ENCODE assay signal across 27 cellular contexts in genomic region chr14:85475113-85475512, GRCh38. TPM values are rescaled to one million over a fixed set of nuclear protein-coding genes. Genes with fewer than 3 reads are reported as not detected.
A peak's percentile ranks its signal among the peaks of the same experiment; 100 is the strongest.
DNase-seq lines count a peak whose midpoint lies in the region; ATAC-seq, FAIRE-seq and TF ChIP-seq lines count a peak whose summit lies in the region.
"Had no signal": no experiment of that assay in that cellular context is flagged by ENCODE, and none has a peak within 500 bp of the region (broad histone marks: within the 10 kb centered on the region; RNA-seq: fewer than 3 reads in every experiment).

No MANE protein-coding gene starts in this region.

- ATAC-seq in right lobe of liver (peak; percentile 35 to 74 (median 66)), HepG2 (no peak)
- ATAC-seq in natural killer cell treated with Interleukin-12 subunit alpha and Interleukin-12 subunit beta and Interleukin-15 and Interleukin-18, amount 100 ng/mL, for 72 hours = no peak
- ATAC-seq: A549, GM12878 had no signal

- no peaks in the 10 kb centered on the region for H3K4me1 Mint-ChIP-seq in activated naive CD8-positive, alpha-beta T cell treated with anti-CD3 and anti-CD28 coated beads for 36 hours
- H3K4me1 Mint-ChIP-seq in natural killer cell treated with Interleukin-12 subunit alpha and Interleukin-12 subunit beta and Interleukin-15 and Interleukin-18, amount 100 ng/mL, for 72 hours (ENCODE audit: low read depth in 2 of 2) = no peaks in the 10 kb centered on the region
- H3K4me1 Mint-ChIP-seq: activated CD4-positive, alpha-beta T cell treated with anti-CD3 and anti-CD28 coated beads, Interleukin-2, amount 10 ng/mL, durations not matched to agents 7 days and 5 days; activated naive CD4-positive, alpha-beta T cell treated with anti-CD3 and anti-CD28 coated beads, Interleukin-2, amount 10 ng/mL, durations not matched to agents 7 days and 5 days had no signal

- H3K9me3 ChIP-seq in right lobe of liver (no peaks in the 10 kb centered on the region), HepG2 (ENCODE audit: low read length) (peaks cover 42% of the 10 kb centered on the region), WERI-Rb-1 (ENCODE audit: severe bottlenecking) (no peaks in the 10 kb centered on the region)
- H3K9me3 ChIP-seq: A549; BLaER1 treated with 17β-estradiol and CSF1 and Interleukin-3, amounts not matched to agents 10 nM and 100 nM; HAP-1; upper lobe of right lung had no signal

- intact Hi-C loops in right lobe of liver (cut with DNase I) (no loop called here), HepG2 (cut with micrococcal nuclease; ENCODE audit: unreplicated experiment) (no loop called here)

- H3K27ac Mint-ChIP-seq in activated naive CD8-positive, alpha-beta T cell treated with anti-CD3 and anti-CD28 coated beads for 36 hours = no peak overlapping the region
- no peak overlapping the region for H3K27ac Mint-ChIP-seq in natural killer cell treated with Interleukin-12 subunit alpha and Interleukin-12 subunit beta and Interleukin-15 and Interleukin-18, amount 100 ng/mL, for 72 hours
- H3K27ac Mint-ChIP-seq: activated CD4-positive, alpha-beta T cell treated with anti-CD3 and anti-CD28 coated beads, Interleukin-2, amount 10 ng/mL, durations not matched to agents 7 days and 5 days; activated naive CD4-positive, alpha-beta T cell treated with anti-CD3 and anti-CD28 coated beads, Interleukin-2, amount 10 ng/mL, durations not matched to agents 7 days and 5 days had no signal

- TF ChIP-seq EP300 in HepG2 (IDR thresholded peaks at IDR 0.05; ENCODE audit: low read depth in 2 of 2, low read length in 2 of 2) (no peak), HepG2 (CRISPR knock-in tag; IDR thresholded peaks at IDR 0.05; ENCODE audit: borderline replicate concordance) (no peak)

- H3K4me3 ChIP-seq in right lobe of liver (no peak overlapping the region), HepG2 (replicated peaks in 1 of 3; ENCODE audit: insufficient read depth in 1 of 3, low read depth in 2 of 3, low read length in 3 of 3) (no peak overlapping the region), fibroblast of pulmonary artery (replicated peaks; ENCODE audit: low read depth, low read length) (no peak overlapping the region), WERI-Rb-1 (ENCODE audit: low read depth, low read length) (no peak overlapping the region)
- H3K4me3 ChIP-seq: A549; BLaER1 treated with 17β-estradiol and CSF1 and Interleukin-3, amounts not matched to agents 10 nM and 100 nM; GM12878; HAP-1; upper lobe of right lung had no signal

- H3K36me3 ChIP-seq in right lobe of liver = no peaks in the 10 kb centered on the region
- no peaks in the 10 kb centered on the region for H3K36me3 ChIP-seq in HepG2 (replicated peaks in 1 of 2; ENCODE audit: control insufficient read depth in 1 of 2, insufficient read depth in 2 of 2, low read length in 2 of 2)
- no peaks in the 10 kb centered on the region for H3K36me3 ChIP-seq in WERI-Rb-1
- H3K36me3 ChIP-seq: BLaER1 treated with 17β-estradiol and CSF1 and Interleukin-3, amounts not matched to agents 10 nM and 100 nM; HAP-1; upper lobe of right lung had no signal

- H3K36me3 Mint-ChIP-seq in activated naive CD8-positive, alpha-beta T cell treated with anti-CD3 and anti-CD28 coated beads for 36 hours = no peaks in the 10 kb centered on the region
- no peaks in the 10 kb centered on the region for H3K36me3 Mint-ChIP-seq in natural killer cell treated with Interleukin-12 subunit alpha and Interleukin-12 subunit beta and Interleukin-15 and Interleukin-18, amount 100 ng/mL, for 72 hours
- H3K36me3 Mint-ChIP-seq: activated naive CD4-positive, alpha-beta T cell treated with anti-CD3 and anti-CD28 coated beads, Interleukin-2, amount 10 ng/mL, durations not matched to agents 7 days and 5 days had no signal

- CTCF ChIA-PET in HepG2 (lab: Yijun Ruan, JAX; ENCODE audit: low intra/inter-chr PET ratio, low total read pairs) = no interaction called here

- no peak overlapping the region for H3K4me2 ChIP-seq in HepG2 (ENCODE audit: low read depth, low read length)
- H3K4me2 ChIP-seq: A549; BLaER1 treated with 17β-estradiol and CSF1 and Interleukin-3, amounts not matched to agents 10 nM and 100 nM had no signal

- no peak overlapping the region for H2AFZ ChIP-seq in HepG2 (ENCODE audit: low read length)

- no peak for TF ChIP-seq CTCF in right lobe of liver (IDR thresholded peaks at IDR 0.05)
- no peak for TF ChIP-seq CTCF in HepG2 (CRISPR knock-in tag; IDR thresholded peaks at IDR 0.05)
- TF ChIP-seq CTCF in fibroblast of pulmonary artery (IDR thresholded peaks at IDR 0.05; ENCODE audit: low read length, missing control alignments) = no peak
- TF ChIP-seq CTCF in WERI-Rb-1 (IDR thresholded peaks at IDR 0.05; ENCODE audit: low read depth, low read length) = no peak

- TF ChIP-seq POLR2A in right lobe of liver (IDR thresholded peaks at IDR 0.05) = no peak
- no peak for TF ChIP-seq POLR2A in HepG2 (IDR thresholded peaks at IDR 0.05; ENCODE audit: insufficient read depth in 1 of 2, low read depth in 2 of 2, low read length in 2 of 2)

- H3K4me3 Mint-ChIP-seq in activated naive CD8-positive, alpha-beta T cell treated with anti-CD3 and anti-CD28 coated beads for 36 hours = no peak overlapping the region
- no peak overlapping the region for H3K4me3 Mint-ChIP-seq in natural killer cell treated with Interleukin-12 subunit alpha and Interleukin-12 subunit beta and Interleukin-15 and Interleukin-18, amount 100 ng/mL, for 72 hours
- H3K4me3 Mint-ChIP-seq: activated CD4-positive, alpha-beta T cell treated with anti-CD3 and anti-CD28 coated beads, Interleukin-2, amount 10 ng/mL, durations not matched to agents 7 days and 5 days; activated naive CD4-positive, alpha-beta T cell treated with anti-CD3 and anti-CD28 coated beads, Interleukin-2, amount 10 ng/mL, durations not matched to agents 7 days and 5 days; neural crest cell had no signal

- H3K79me2 ChIP-seq in HepG2 (ENCODE audit: insufficient read depth, low read length) = no peaks in the 10 kb centered on the region

- TF ChIP-seq RAD21 in HepG2 (CRISPR knock-in tag; IDR thresholded peaks at IDR 0.05) = no peak

- H4K20me1 ChIP-seq in HepG2 (ENCODE audit: insufficient read depth, low read length) = no peaks in the 10 kb centered on the region
- H4K20me1 ChIP-seq: BLaER1 treated with 17β-estradiol and CSF1 and Interleukin-3, amounts not matched to agents 10 nM and 100 nM had no signal

- POLR2A ChIA-PET in HepG2 (lab: Yijun Ruan, JAX) = no interaction called here

- no peaks in the 10 kb centered on the region for H3K9me3 Mint-ChIP-seq in activated naive CD8-positive, alpha-beta T cell treated with anti-CD3 and anti-CD28 coated beads for 36 hours
- H3K9me3 Mint-ChIP-seq in natural killer cell treated with Interleukin-12 subunit alpha and Interleukin-12 subunit beta and Interleukin-15 and Interleukin-18, amount 100 ng/mL, for 72 hours = peaks cover 3% of the 10 kb centered on the region
- H3K9me3 Mint-ChIP-seq: activated CD4-positive, alpha-beta T cell treated with anti-CD3 and anti-CD28 coated beads, Interleukin-2, amount 10 ng/mL, durations not matched to agents 7 days and 5 days; activated naive CD4-positive, alpha-beta T cell treated with anti-CD3 and anti-CD28 coated beads, Interleukin-2, amount 10 ng/mL, durations not matched to agents 7 days and 5 days; neural crest cell had no signal

- H3K4me1 ChIP-seq in right lobe of liver = no peaks in the 10 kb centered on the region
- H3K4me1 ChIP-seq in HepG2 (ENCODE audit: insufficient read depth, low read length) = peaks cover 10% of the 10 kb centered on the region; the same call in 1 of the 2 replicates
- H3K4me1 ChIP-seq: HAP-1 had no signal

- H3K27me3 Mint-ChIP-seq in activated naive CD8-positive, alpha-beta T cell treated with anti-CD3 and anti-CD28 coated beads for 36 hours = no peaks in the 10 kb centered on the region
- no peaks in the 10 kb centered on the region for H3K27me3 Mint-ChIP-seq in natural killer cell treated with Interleukin-12 subunit alpha and Interleukin-12 subunit beta and Interleukin-15 and Interleukin-18, amount 100 ng/mL, for 72 hours
- H3K27me3 Mint-ChIP-seq: activated CD4-positive, alpha-beta T cell treated with anti-CD3 and anti-CD28 coated beads, Interleukin-2, amount 10 ng/mL, durations not matched to agents 7 days and 5 days; activated naive CD4-positive, alpha-beta T cell treated with anti-CD3 and anti-CD28 coated beads, Interleukin-2, amount 10 ng/mL, durations not matched to agents 7 days and 5 days had no signal

- in situ Hi-C loops in HepG2 (cut with HindIII; ENCODE audit: extremely low pct_ligation_motif_present, low pct_unique_long_range_greater_than_20kb) = no loop called here

- H3K27ac ChIP-seq in right lobe of liver (no peak overlapping the region), HepG2 (ENCODE audit: extremely low read length, insufficient read depth, low read length) (no peak overlapping the region), WERI-Rb-1 (no peak overlapping the region)
- H3K27ac ChIP-seq: BLaER1 treated with 17β-estradiol and CSF1 and Interleukin-3, amounts not matched to agents 10 nM and 100 nM; upper lobe of right lung had no signal

- FAIRE-seq in HepG2 (lab: Jason Lieb, UNC) = no peak
- FAIRE-seq: GM12878, small intestine had no signal

- 40% methylated on average over 3 of the region's 3 CpGs for WGBS in right lobe of liver (ENCODE audit: insufficient coverage, low coverage, low lambda C conversion rate, missing lambda C conversion rate)
- WGBS in HepG2 (ENCODE audit: low lambda C conversion rate) = 42% methylated on average over 3 of the region's 3 CpGs

- H3K27me3 ChIP-seq in right lobe of liver = no peaks in the 10 kb centered on the region
- H3K27me3 ChIP-seq in HepG2 (ENCODE audit: control insufficient read depth in 1 of 2, insufficient read depth in 2 of 2, low read length in 2 of 2) = no peaks in the 10 kb centered on the region; a peak in 1 of 5 replicates
- no peaks in the 10 kb centered on the region for H3K27me3 ChIP-seq in WERI-Rb-1 (ENCODE audit: insufficient read depth, low read depth, severe bottlenecking)
- H3K27me3 ChIP-seq: BLaER1 treated with 17β-estradiol and CSF1 and Interleukin-3, amounts not matched to agents 10 nM and 100 nM; upper lobe of right lung had no signal

- H3K9ac ChIP-seq in HepG2 (ENCODE audit: insufficient read depth, low read depth, low read length) = no peak overlapping the region
- H3K9ac ChIP-seq: BLaER1 treated with 17β-estradiol and CSF1 and Interleukin-3, amounts not matched to agents 10 nM and 100 nM had no signal

- DNase-seq in right lobe of liver = no peak
- no peak for DNase-seq in HepG2 (ENCODE audit: low spot score)
- peak; percentile 88 for DNase-seq in fibroblast of pulmonary artery (ENCODE audit: low read depth)
- DNase-seq in myocyte (ENCODE audit: low read depth) = peak; percentile 9
- DNase-seq in activated CD4-positive, alpha-beta T cell treated with anti-CD3 and anti-CD28 coated beads, Interleukin-2, amount 50 U/mL, for 1 hour = no peak
- DNase-seq in WERI-Rb-1 = no peak
- DNase-seq in activated naive CD8-positive, alpha-beta T cell treated with anti-CD3 and anti-CD28 coated beads for 36 hours = no peak
- DNase-seq in natural killer cell treated with Interleukin-12 subunit alpha and Interleukin-12 subunit beta and Interleukin-15 and Interleukin-18, amount 100 ng/mL, for 72 hours (ENCODE audit: low spot score) = no peak
- DNase-seq: activated CD4-positive, alpha-beta T cell treated with anti-CD3 and anti-CD28 coated beads, Interleukin-2, amount 10 ng/mL, durations not matched to agents 7 days and 5 days; activated naive CD4-positive, alpha-beta T cell treated with anti-CD3 and anti-CD28 coated beads, Interleukin-2, amount 10 ng/mL, durations not matched to agents 7 days and 5 days; anterior cingulate cortex; DMS79 treated with DMSO at 0.1 percent for 48 hours; foreskin melanocyte; hippocampal formation; NCI-H1092 treated with DMSO at 0.1 percent for 48 hours; NCI-H187 treated with DMSO at 0.1 percent for 48 hours; NCI-H526 treated with DMSO at 0.1 percent for 48 hours; posterior cingulate gyrus; small intestine; stimulated activated CD4-positive, alpha-beta T cell treated with anti-CD3 and anti-CD28 coated beads, Interleukin-2, amount 100 ng/mL, for 24 hours; substantia nigra; upper lobe of right lung had no signal

- no TSS peak for BruUV-seq in HepG2 (replicated peaks; lab: Mats Ljungman, UMichigan)

RNA-seq across cellular contexts. Expression of gene FLRT2, which starts 54.8 kb away (rescaled TPM):
- total RNA-seq in right lobe of liver (1 to 10 TPM in 5 of 6 experiments, under 1 TPM in 1; 0.12 to 4.1 (median 2.0) TPM), HepG2 (2016; rRNA removed; fragmentation: Illumina TruSeq; extraction: Trizol) (not detected in 2 replicates), myocyte (19.6 and 37.3 TPM in 2 replicates)
- not detected in 2 replicates for total RNA-seq in HepG2 (2016; cell fraction: cytosol; rRNA removed; fragmentation: Illumina TruSeq; extraction: Trizol; ENCODE audit: low read depth)
- total RNA-seq in HepG2 (2016; cell fraction: insoluble cytoplasmic fraction; rRNA removed; fragmentation: Illumina TruSeq; extraction: Trizol) = not detected in 2 replicates
- not detected in 2 replicates for total RNA-seq in HepG2 (2016; cell fraction: membrane; rRNA removed; fragmentation: Illumina TruSeq; extraction: Trizol)
- 0.06 TPM in 1 of 2 replicates, not detected in the other for total RNA-seq in HepG2 (2016; cell fraction: nucleus; rRNA removed; fragmentation: Illumina TruSeq; extraction: Trizol)
- polyA plus RNA-seq in HepG2 (2011; rRNA removed) = 0.16 TPM in 1 of 2 replicates, not detected in the other
- polyA plus RNA-seq in HepG2 (2011; cell fraction: cytosol; rRNA removed) = not detected in 2 replicates
- polyA plus RNA-seq in HepG2 (2011; cell fraction: nucleus; rRNA removed) = not detected in 2 replicates
- polyA plus RNA-seq in HepG2 (2012) = not detected in 2 replicates
- not detected in 2 replicates for polyA plus RNA-seq in HepG2 (2016; cell fraction: cytosol; fragmentation: Illumina TruSeq; extraction: Trizol; ENCODE audit: low read depth)
- polyA plus RNA-seq in HepG2 (2016; cell fraction: insoluble cytoplasmic fraction; fragmentation: Illumina TruSeq; extraction: Trizol; ENCODE audit: low read depth) = not detected in 2 replicates
- not detected in 2 replicates for polyA plus RNA-seq in HepG2 (2016; cell fraction: membrane; fragmentation: Illumina TruSeq; extraction: Trizol; ENCODE audit: low read depth)
- not detected in 2 replicates for polyA plus RNA-seq in HepG2 (2016; cell fraction: nucleus; fragmentation: Illumina TruSeq; extraction: Trizol; ENCODE audit: insufficient read depth, low read depth)
- 7.6 TPM in 1 of 2 replicates, not detected in the other for polyA minus RNA-seq in HepG2 (2011; rRNA and poly(A)+ RNA removed; ENCODE audit: low replicate concordance)
- polyA minus RNA-seq in HepG2 (2011; cell fraction: cytosol; rRNA and poly(A)+ RNA removed) = not detected in 2 replicates
- 0.26 TPM in 1 of 2 replicates, not detected in the other for polyA minus RNA-seq in HepG2 (2011; cell fraction: nucleus; rRNA and poly(A)+ RNA removed)
- polyA plus RNA-seq in myocyte (2012) = 25.1 TPM
- total RNA-seq in activated naive CD8-positive, alpha-beta T cell treated with anti-CD3 and anti-CD28 coated beads for 36 hours = not detected
- 1 to 10 TPM in 1 of 2 donors, under 1 TPM in 1; 0.25 to 1.5 TPM for total RNA-seq in natural killer cell treated with Interleukin-12 subunit alpha and Interleukin-12 subunit beta and Interleukin-15 and Interleukin-18, amount 100 ng/mL, for 72 hours
- total RNA-seq: activated CD4-positive, alpha-beta T cell treated with anti-CD3 and anti-CD28 coated beads, Interleukin-2, amount 10 ng/mL, durations not matched to agents 7 days and 5 days had no signal
- polyA plus RNA-seq: GM12878 had no signal

Comparison
In these comparisons a context has a peak if more than half of its experiments do, and no peak if none do; other contexts are left out.
1. ATAC-seq: peak in right lobe of liver (4 of 4); none in HepG2 (single experiment) and natural killer cell treated with Interleukin-12 subunit alpha and Interleukin-12 subunit beta and Interleukin-15 and Interleukin-18, amount 100 ng/mL, for 72 hours (0 of 2).
2. DNase-seq: peak in fibroblast of pulmonary artery (single experiment) and myocyte (single experiment); none in right lobe of liver (0 of 3), HepG2 (single experiment), activated CD4-positive, alpha-beta T cell treated with anti-CD3 and anti-CD28 coated beads, Interleukin-2, amount 50 U/mL, for 1 hour (single experiment), WERI-Rb-1 (single experiment), activated naive CD8-positive, alpha-beta T cell treated with anti-CD3 and anti-CD28 coated beads for 36 hours (single experiment) and natural killer cell treated with Interleukin-12 subunit alpha and Interleukin-12 subunit beta and Interleukin-15 and Interleukin-18, amount 100 ng/mL, for 72 hours (single experiment).